ENCODE assay signal across 1 cellular context in the genomic region with DNA sequence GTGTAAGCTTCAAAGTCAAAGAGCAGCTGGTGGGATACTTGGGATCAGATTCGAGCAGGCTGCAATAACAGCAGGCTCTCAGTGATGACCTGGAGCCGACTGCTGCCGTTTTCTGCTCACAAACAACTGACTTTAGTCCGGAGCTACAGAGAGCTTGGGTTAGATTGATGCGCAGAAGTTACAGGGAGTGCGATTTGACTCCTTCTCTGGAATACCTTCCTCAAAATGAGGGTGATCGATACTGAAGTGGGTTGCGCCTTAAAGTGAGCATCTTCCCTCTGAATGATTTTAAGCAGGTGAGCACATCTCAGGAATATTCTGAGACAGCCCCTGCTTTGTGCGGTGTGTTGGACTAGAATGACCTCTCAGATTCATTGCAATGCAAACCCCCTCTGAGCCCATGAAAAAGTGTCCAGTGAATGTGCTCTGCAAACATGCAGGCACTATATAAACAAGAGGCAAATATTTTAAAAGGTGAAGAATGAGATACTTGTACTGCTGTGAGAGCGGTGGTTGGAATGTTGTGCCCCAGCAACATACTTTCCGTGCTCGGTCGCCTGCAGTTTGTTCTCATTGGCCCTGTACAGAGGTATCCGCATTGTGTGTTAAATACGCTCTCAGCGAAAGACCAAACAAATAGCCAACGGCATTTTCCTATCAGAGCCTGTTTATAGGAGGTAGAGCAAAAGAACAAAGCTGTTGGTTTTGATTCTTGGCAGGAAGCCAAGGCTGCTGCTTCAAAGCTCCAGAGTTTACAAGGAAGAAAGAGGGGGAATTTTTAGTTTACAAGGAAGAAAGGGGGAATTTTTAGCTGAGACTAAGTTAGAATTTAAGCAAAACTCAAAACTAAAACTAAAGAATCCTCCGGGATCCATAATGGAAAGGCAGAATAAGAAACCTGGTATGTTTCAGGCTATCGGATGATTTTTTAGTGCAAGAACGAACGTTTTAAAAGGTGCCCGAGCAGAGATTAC.
TF ChIP-seq lines count a peak whose summit lies in the region.

No MANE protein-coding gene starts in this region.

TF ChIP-seq in HepG2, 621 proteins besides CTCF, POLR2A, EP300 and RAD21 (continued from another document and continues in another):
- peak; percentile 62; the same call in 1 of the 2 replicates for TF ChIP-seq SKIL (CRISPR knock-in tag; IDR thresholded peaks at IDR 0.05; ENCODE audit: borderline replicate concordance)
- 0 out of 2 replicates have a peak, but pooled peaks have one; percentile 29 for TF ChIP-seq ZNF724P (CRISPR knock-in tag; IDR thresholded peaks at IDR 0.05; ENCODE audit: borderline replicate concordance)
- 0 out of 2 replicates have a peak, but pooled peaks have one; percentile 72 for TF ChIP-seq ZBTB39 (CRISPR knock-in tag; IDR thresholded peaks at IDR 0.05)
- TF ChIP-seq, protein P1, sequence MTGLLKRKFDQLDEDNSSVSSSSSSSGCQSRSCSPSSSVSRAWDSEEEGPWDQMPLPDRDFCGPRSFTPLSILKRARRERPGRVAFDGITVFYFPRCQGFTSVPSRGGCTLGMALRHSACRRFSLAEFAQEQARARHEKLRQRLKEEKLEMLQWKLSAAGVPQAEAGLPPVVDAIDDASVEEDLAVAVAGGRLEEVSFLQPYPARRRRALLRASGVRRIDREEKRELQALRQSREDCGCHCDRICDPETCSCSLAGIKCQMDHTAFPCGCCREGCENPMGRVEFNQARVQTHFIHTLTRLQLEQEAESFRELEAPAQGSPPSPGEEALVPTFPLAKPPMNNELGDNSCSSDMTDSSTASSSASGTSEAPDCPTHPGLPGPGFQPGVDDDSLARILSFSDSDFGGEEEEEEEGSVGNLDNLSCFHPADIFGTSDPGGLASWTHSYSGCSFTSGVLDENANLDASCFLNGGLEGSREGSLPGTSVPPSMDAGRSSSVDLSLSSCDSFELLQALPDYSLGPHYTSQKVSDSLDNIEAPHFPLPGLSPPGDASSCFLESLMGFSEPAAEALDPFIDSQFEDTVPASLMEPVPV (CRISPR knock-in tag; IDR thresholded peaks at IDR 0.05), result peak; percentile 86; the same call in 1 of the 2 replicates
- peak; percentile 8; the same call in 1 of the 2 replicates for TF ChIP-seq MAFF (IDR thresholded peaks at IDR 0.05; ENCODE audit: low read depth, low read length)
- TF ChIP-seq CEBPB (IDR thresholded peaks at IDR 0.05; ENCODE audit: borderline replicate concordance, low read depth, low read length), result peak; percentile 43; the same call in 1 of the 2 replicates
- 0 out of 2 replicates have a peak, but pooled peaks have one; percentile 19 for TF ChIP-seq ZNF232 (CRISPR knock-in tag; IDR thresholded peaks at IDR 0.05; ENCODE audit: borderline replicate concordance)
- no peak for TF ChIP-seq ZNF33B (CRISPR knock-in tag; IDR thresholded peaks at IDR 0.05)
- TF ChIP-seq, protein P2, sequence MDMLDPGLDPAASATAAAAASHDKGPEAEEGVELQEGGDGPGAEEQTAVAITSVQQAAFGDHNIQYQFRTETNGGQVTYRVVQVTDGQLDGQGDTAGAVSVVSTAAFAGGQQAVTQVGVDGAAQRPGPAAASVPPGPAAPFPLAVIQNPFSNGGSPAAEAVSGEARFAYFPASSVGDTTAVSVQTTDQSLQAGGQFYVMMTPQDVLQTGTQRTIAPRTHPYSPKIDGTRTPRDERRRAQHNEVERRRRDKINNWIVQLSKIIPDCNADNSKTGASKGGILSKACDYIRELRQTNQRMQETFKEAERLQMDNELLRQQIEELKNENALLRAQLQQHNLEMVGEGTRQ (IDR thresholded peaks at IDR 0.05; ENCODE audit: low read depth, low read length), result no peak
- TF ChIP-seq, protein P2 (CRISPR knock-in tag; IDR thresholded peaks at IDR 0.05; ENCODE audit: borderline replicate concordance), result no peak
- peak; percentile 78 for TF ChIP-seq SAP130 (CRISPR knock-in tag; IDR thresholded peaks at IDR 0.05; ENCODE audit: low read depth)
- TF ChIP-seq ZFP36L1 (CRISPR knock-in tag; IDR thresholded peaks at IDR 0.05), result peak; percentile 91; the same call in 1 of the 2 replicates
- no peak; the same call in none of the 2 replicates for TF ChIP-seq TGIF2 (CRISPR knock-in tag; IDR thresholded peaks at IDR 0.05)
- TF ChIP-seq ZNF629 (CRISPR knock-in tag; conservative IDR thresholded peaks at IDR 0.05), result peak; percentile 33
- TF ChIP-seq, protein P3, sequence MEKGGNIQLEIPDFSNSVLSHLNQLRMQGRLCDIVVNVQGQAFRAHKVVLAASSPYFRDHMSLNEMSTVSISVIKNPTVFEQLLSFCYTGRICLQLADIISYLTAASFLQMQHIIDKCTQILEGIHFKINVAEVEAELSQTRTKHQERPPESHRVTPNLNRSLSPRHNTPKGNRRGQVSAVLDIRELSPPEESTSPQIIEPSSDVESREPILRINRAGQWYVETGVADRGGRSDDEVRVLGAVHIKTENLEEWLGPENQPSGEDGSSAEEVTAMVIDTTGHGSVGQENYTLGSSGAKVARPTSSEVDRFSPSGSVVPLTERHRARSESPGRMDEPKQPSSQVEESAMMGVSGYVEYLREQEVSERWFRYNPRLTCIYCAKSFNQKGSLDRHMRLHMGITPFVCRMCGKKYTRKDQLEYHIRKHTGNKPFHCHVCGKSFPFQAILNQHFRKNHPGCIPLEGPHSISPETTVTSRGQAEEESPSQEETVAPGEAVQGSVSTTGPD (CRISPR knock-in tag; IDR thresholded peaks at IDR 0.05), result no peak; the same call in 1 of the 2 replicates
- no peak for TF ChIP-seq ZNF850 (CRISPR knock-in tag; conservative IDR thresholded peaks at IDR 0.05)
- TF ChIP-seq ZBTB8A (CRISPR knock-in tag; IDR thresholded peaks at IDR 0.05; ENCODE audit: borderline replicate concordance, low read depth), result no peak
- no peak for TF ChIP-seq ZNF672 (CRISPR knock-in tag; IDR thresholded peaks at IDR 0.05)
- TF ChIP-seq ZNF788 (CRISPR knock-in tag; IDR thresholded peaks at IDR 0.05; ENCODE audit: borderline replicate concordance), result peak; percentile 68; the same call in 1 of the 2 replicates
- no peak for TF ChIP-seq ZNF337 (CRISPR knock-in tag; IDR thresholded peaks at IDR 0.05; ENCODE audit: borderline replicate concordance, low read depth)
- TF ChIP-seq CBFB (CRISPR knock-in tag; IDR thresholded peaks at IDR 0.05), result 0 out of 2 replicates have a peak, but pooled peaks have one; percentile 47
- TF ChIP-seq, protein P4, sequence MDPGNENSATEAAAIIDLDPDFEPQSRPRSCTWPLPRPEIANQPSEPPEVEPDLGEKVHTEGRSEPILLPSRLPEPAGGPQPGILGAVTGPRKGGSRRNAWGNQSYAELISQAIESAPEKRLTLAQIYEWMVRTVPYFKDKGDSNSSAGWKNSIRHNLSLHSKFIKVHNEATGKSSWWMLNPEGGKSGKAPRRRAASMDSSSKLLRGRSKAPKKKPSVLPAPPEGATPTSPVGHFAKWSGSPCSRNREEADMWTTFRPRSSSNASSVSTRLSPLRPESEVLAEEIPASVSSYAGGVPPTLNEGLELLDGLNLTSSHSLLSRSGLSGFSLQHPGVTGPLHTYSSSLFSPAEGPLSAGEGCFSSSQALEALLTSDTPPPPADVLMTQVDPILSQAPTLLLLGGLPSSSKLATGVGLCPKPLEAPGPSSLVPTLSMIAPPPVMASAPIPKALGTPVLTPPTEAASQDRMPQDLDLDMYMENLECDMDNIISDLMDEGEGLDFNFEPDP (CRISPR knock-in tag; conservative IDR thresholded peaks at IDR 0.05), result 0 out of 2 replicates have a peak, but pooled peaks have one; percentile 59
- TF ChIP-seq XBP1 (CRISPR knock-in tag; IDR thresholded peaks at IDR 0.05), result no peak
- no peak for TF ChIP-seq MTERF4 (CRISPR knock-in tag; IDR thresholded peaks at IDR 0.05)
- peak; percentile 97 for TF ChIP-seq ZNF292 (CRISPR knock-in tag; IDR thresholded peaks at IDR 0.05; ENCODE audit: borderline replicate concordance, low read depth)
- peak; percentile 42 for TF ChIP-seq STAG1 (CRISPR knock-in tag; IDR thresholded peaks at IDR 0.05)
- no peak for TF ChIP-seq ZNF652 (CRISPR knock-in tag; IDR thresholded peaks at IDR 0.05; ENCODE audit: borderline replicate concordance, low read depth)
- TF ChIP-seq, protein P5, sequence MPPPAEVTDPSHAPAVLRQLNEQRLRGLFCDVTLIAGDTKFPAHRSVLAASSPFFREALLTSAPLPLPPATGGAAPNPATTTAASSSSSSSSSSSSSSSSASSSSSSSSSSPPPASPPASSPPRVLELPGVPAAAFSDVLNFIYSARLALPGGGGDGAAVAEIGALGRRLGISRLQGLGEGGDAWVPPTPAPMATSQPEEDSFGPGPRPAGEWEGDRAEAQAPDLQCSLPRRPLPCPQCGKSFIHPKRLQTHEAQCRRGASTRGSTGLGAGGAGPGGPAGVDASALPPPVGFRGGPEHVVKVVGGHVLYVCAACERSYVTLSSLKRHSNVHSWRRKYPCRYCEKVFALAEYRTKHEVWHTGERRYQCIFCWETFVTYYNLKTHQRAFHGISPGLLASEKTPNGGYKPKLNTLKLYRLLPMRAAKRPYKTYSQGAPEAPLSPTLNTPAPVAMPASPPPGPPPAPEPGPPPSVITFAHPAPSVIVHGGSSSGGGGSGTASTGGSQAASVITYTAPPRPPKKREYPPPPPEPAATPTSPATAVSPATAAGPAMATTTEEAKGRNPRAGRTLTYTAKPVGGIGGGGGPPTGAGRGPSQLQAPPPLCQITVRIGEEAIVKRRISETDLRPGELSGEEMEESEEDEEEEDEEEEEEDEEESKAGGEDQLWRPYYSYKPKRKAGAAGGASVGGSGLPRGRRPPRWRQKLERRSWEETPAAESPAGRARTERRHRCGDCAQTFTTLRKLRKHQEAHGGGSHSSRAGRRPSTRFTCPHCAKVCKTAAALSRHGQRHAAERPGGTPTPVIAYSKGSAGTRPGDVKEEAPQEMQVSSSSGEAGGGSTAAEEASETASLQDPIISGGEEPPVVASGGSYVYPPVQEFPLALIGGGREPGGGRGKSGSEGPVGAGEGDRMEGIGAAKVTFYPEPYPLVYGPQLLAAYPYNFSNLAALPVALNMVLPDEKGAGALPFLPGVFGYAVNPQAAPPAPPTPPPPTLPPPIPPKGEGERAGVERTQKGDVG (CRISPR knock-in tag; IDR thresholded peaks at IDR 0.05; ENCODE audit: borderline replicate concordance), result peak; percentile 67; the same call in 1 of the 2 replicates
- TF ChIP-seq, protein P6, sequence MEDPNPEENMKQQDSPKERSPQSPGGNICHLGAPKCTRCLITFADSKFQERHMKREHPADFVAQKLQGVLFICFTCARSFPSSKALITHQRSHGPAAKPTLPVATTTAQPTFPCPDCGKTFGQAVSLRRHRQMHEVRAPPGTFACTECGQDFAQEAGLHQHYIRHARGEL (CRISPR knock-in tag; IDR thresholded peaks at IDR 0.05), result no peak
- no peak for TF ChIP-seq ZNF713 (CRISPR knock-in tag; IDR thresholded peaks at IDR 0.05)
- no peak for TF ChIP-seq SNAI1 (CRISPR knock-in tag; IDR thresholded peaks at IDR 0.05; ENCODE audit: borderline replicate concordance)
- peak; percentile 83 for TF ChIP-seq ZNF331 (CRISPR knock-in tag; IDR thresholded peaks at IDR 0.05)
- peak; percentile 54; the same call in 1 of the 2 replicates for TF ChIP-seq ZNF431 (CRISPR knock-in tag; IDR thresholded peaks at IDR 0.05; ENCODE audit: borderline replicate concordance, low read depth)
- TF ChIP-seq, protein P7, sequence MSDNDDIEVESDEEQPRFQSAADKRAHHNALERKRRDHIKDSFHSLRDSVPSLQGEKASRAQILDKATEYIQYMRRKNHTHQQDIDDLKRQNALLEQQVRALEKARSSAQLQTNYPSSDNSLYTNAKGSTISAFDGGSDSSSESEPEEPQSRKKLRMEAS (IDR thresholded peaks at IDR 0.05), result peak; percentile 72
